Comparison of ENCODE assay signal across 30 cellular contexts in genomic region chr2:12009323-12009905, GRCh38.
DNase-seq lines count a peak whose midpoint lies in the region; ATAC-seq, FAIRE-seq and TF ChIP-seq lines count a peak whose summit lies in the region.
"Had no signal": no experiment of that assay in that cellular context is flagged by ENCODE, and none has a peak within 500 bp of the region (broad histone marks: within the 10 kb centered on the region; RNA-seq: fewer than 3 reads in every experiment).

No MANE protein-coding gene starts in this region.

- no peaks in the 10 kb centered on the region for H3F3A ChIP-seq in OCI-LY1 (ENCODE audit: insufficient read depth, low read length)

- in situ Hi-C loops in GM12878 (cut with MboI) = no loop called here

- peak overlapping the region; percentile 6 for H3K4me3 Mint-ChIP-seq in stimulated activated naive CD8-positive, alpha-beta T cell treated with anti-CD3 and anti-CD28 coated beads, Interleukin-15, Interleukin-2, amounts not matched to agents 100 ng/mL and 50 ng/mL, for 24 hours
- peak overlapping the region in 1 of 2 donors; percentile 16 for H3K4me3 Mint-ChIP-seq in stimulated activated naive B cell treated with anti-CD40 and anti-IgM and Interleukin-4, amounts not matched to agents 10 μg/mL and 1 μg/mL and 100 μg/mL, for 72 hours
- H3K4me3 Mint-ChIP-seq: activated T-helper 1 cell treated with anti-CD3 and anti-CD28 coated beads, Interleukin-12 subunit alpha, Interleukin-12 subunit beta, Interleukin-2, Interleukin-4 antibody, amounts not matched to agents 30 ng/mL and 10 ng/mL and 1 ng/mL, durations not matched to agents 14 hours and 24 hours and 36 hours had no signal

- H2AFZ ChIP-seq in OCI-LY1 (ENCODE audit: low read length) (no peak overlapping the region), GM12878 (ENCODE audit: control insufficient read depth, low read depth, low read length) (no peak overlapping the region), Karpas-422 (ENCODE audit: low read length) (no peak overlapping the region)

- H4K20me1 ChIP-seq in OCI-LY1 (ENCODE audit: insufficient read depth, low read length) (no peaks in the 10 kb centered on the region), GM12878 (ENCODE audit: control insufficient read depth, insufficient read depth) (no peaks in the 10 kb centered on the region), Karpas-422 (ENCODE audit: insufficient read depth, low read depth, low read length) (no peaks in the 10 kb centered on the region)

- SMC1A ChIA-PET in GM12878 (lab: Charles Lee; ENCODE audit: uncharacterized antibody, unreplicated experiment) = interaction anchor here (0.7 to 4.3 kb wide), 18 partner anchors 8 to 256 kb away, joined by 3 to 34 read pairs (median 5); no protein-coding TSS in a partner anchor

- peak overlapping the region; percentile 34 for H3K4me2 ChIP-seq in OCI-LY1 (ENCODE audit: low read length)
- H3K4me2 ChIP-seq in GM12878 (ENCODE audit: control insufficient read depth, insufficient read depth) = peak overlapping the region; percentile 40
- H3K4me2 ChIP-seq in Karpas-422 (ENCODE audit: low read depth, low read length, poor library complexity, severe bottlenecking) = no peak overlapping the region

- TF ChIP-seq CTCF in OCI-LY1 (IDR thresholded peaks at IDR 0.05; ENCODE audit: low read length) (no peak), GM12878 (IDR thresholded peaks at IDR 0.05 in 2 of 3, conservative IDR thresholded peaks at IDR 0.05 in 1 of 3; ENCODE audit: control insufficient read depth in 2 of 3, extremely low read depth in 1 of 3, insufficient read depth in 1 of 3, low read depth in 3 of 3, low read length in 3 of 3) (no peak)

- H3K9me3 ChIP-seq in OCI-LY1 (ENCODE audit: low read length) = no peaks in the 10 kb centered on the region
- no peaks in the 10 kb centered on the region; the same call in 2 of the 3 replicates for H3K9me3 ChIP-seq in GM12878 (replicated peaks; ENCODE audit: control insufficient read depth, insufficient read depth, low read length)
- H3K9me3 ChIP-seq in Karpas-422 (ENCODE audit: low read length) = no peaks in the 10 kb centered on the region
- H3K9me3 ChIP-seq: heart left ventricle, neutrophil, SJCRH30 had no signal

- peaks cover 21% of the 10 kb centered on the region for H3K36me3 ChIP-seq in OCI-LY1 (ENCODE audit: insufficient read depth, low read length)
- no peaks in the 10 kb centered on the region; a peak in 2 of 4 replicates for H3K36me3 ChIP-seq in GM12878 (ENCODE audit: control insufficient read depth in 2 of 2, insufficient read depth in 2 of 2, low read length in 1 of 2)
- no peaks in the 10 kb centered on the region for H3K36me3 ChIP-seq in Karpas-422 (ENCODE audit: insufficient read depth, low read length)
- H3K36me3 ChIP-seq: heart left ventricle, neutrophil, SJCRH30 had no signal

- intact Hi-C loops in GM12878 (cut with micrococcal nuclease; ENCODE audit: unreplicated experiment) = loop anchor here (5.0 kb wide), 1 partner anchor 38 kb away; no protein-coding TSS in a partner anchor

- no peaks in the 10 kb centered on the region for H3K36me3 Mint-ChIP-seq in stimulated activated naive CD8-positive, alpha-beta T cell treated with anti-CD3 and anti-CD28 coated beads, Interleukin-15, Interleukin-2, amounts not matched to agents 100 ng/mL and 50 ng/mL, for 24 hours (ENCODE audit: low read depth)
- H3K36me3 Mint-ChIP-seq in stimulated activated naive B cell treated with anti-CD40 and anti-IgM and Interleukin-4, amounts not matched to agents 10 μg/mL and 1 μg/mL and 100 μg/mL, for 72 hours = no peaks in the 10 kb centered on the region

- H3K27ac ChIP-seq in OCI-LY1 (ENCODE audit: low read depth, low read length, poor library complexity, severe bottlenecking) (peak overlapping the region; percentile 91), GM12878 (ENCODE audit: control insufficient read depth, insufficient read depth) (no peak overlapping the region; the same call in 1 of the 2 replicates), Karpas-422 (ENCODE audit: low read length) (no peak overlapping the region)
- H3K27ac ChIP-seq: heart left ventricle, neutrophil, SJCRH30 had no signal

- no peaks in the 10 kb centered on the region for H3K9me3 Mint-ChIP-seq in stimulated activated naive CD8-positive, alpha-beta T cell treated with anti-CD3 and anti-CD28 coated beads, Interleukin-15, Interleukin-2, amounts not matched to agents 100 ng/mL and 50 ng/mL, for 24 hours
- no peaks in the 10 kb centered on the region for H3K9me3 Mint-ChIP-seq in stimulated activated naive B cell treated with anti-CD40 and anti-IgM and Interleukin-4, amounts not matched to agents 10 μg/mL and 1 μg/mL and 100 μg/mL, for 72 hours
- H3K9me3 Mint-ChIP-seq: activated T-helper 1 cell treated with anti-CD3 and anti-CD28 coated beads, Interleukin-12 subunit alpha, Interleukin-12 subunit beta, Interleukin-2, Interleukin-4 antibody, amounts not matched to agents 30 ng/mL and 10 ng/mL and 1 ng/mL, durations not matched to agents 14 hours and 24 hours and 36 hours had no signal

- peaks cover 43% of the 10 kb centered on the region for H3K4me1 Mint-ChIP-seq in stimulated activated naive CD8-positive, alpha-beta T cell treated with anti-CD3 and anti-CD28 coated beads, Interleukin-15, Interleukin-2, amounts not matched to agents 100 ng/mL and 50 ng/mL, for 24 hours (ENCODE audit: low read depth)
- H3K4me1 Mint-ChIP-seq in stimulated activated naive B cell treated with anti-CD40 and anti-IgM and Interleukin-4, amounts not matched to agents 10 μg/mL and 1 μg/mL and 100 μg/mL, for 72 hours = peaks cover 37 to 81% of the 10 kb centered on the region in 2 donors

- peak overlapping the region; percentile 29 for H3K9ac ChIP-seq in OCI-LY1 (ENCODE audit: low read length)
- H3K9ac ChIP-seq in GM12878 (ENCODE audit: control insufficient read depth, insufficient read depth, low read length) = no peak overlapping the region; the same call in 1 of the 2 replicates
- no peak overlapping the region for H3K9ac ChIP-seq in Karpas-422 (ENCODE audit: low read length)

- WGBS in GM12878 (ENCODE audit: insufficient coverage, insufficient replicate concordance, low lambda C conversion rate, missing lambda C conversion rate) = 100% methylated on average over 3 of the region's 3 CpGs

- TF ChIP-seq RAD21 in GM12878 (IDR thresholded peaks at IDR 0.05; ENCODE audit: insufficient read depth, low read depth, low read length) = no peak

- H3K79me2 ChIP-seq in OCI-LY1 (ENCODE audit: insufficient read depth, low read length) (no peaks in the 10 kb centered on the region), GM12878 (ENCODE audit: control insufficient read depth, insufficient read depth, low read length) (peaks cover 2% of the 10 kb centered on the region), Karpas-422 (ENCODE audit: low read length) (no peaks in the 10 kb centered on the region)

- no peak for DNase-seq in stimulated activated naive CD8-positive, alpha-beta T cell treated with anti-CD3 and anti-CD28 coated beads, Interleukin-15, Interleukin-2, amounts not matched to agents 100 U/mL and 50 U/mL, for 24 hours
- DNase-seq in GM12878 (ENCODE audit: low read depth, low spot score) (no peak), Karpas-422 (no peak), NOMO-1 treated with dmso at 0.1 percent for 144 hours (lab: John Stamatoyannopoulos, UW; ENCODE audit: unreplicated experiment) (no peak)
- DNase-seq in stimulated activated naive B cell treated with anti-CD40 and anti-IgM and Interleukin-4, amounts not matched to agents 10 μg/mL and 1 μg/mL and 100 μg/mL, for 72 hours = no peak
- DNase-seq: activated CD4-positive, alpha-beta T cell treated with anti-CD3 and anti-CD28 coated beads, Interleukin-2, amount 50 U/mL, for 48 hours; activated CD8-positive, alpha-beta memory T cell treated with anti-CD3 and anti-CD28 coated beads, Interleukin-2, amount 50 U/mL, for 4 hours; activated naive CD4-positive, alpha-beta T cell treated with Interleukin-2 at 50 U/mL for 16 hours; amniotic stem cell; foreskin melanocyte; heart left ventricle; NCI-H1092; NCI-H187; NCI-H524 treated with DMSO at 0.1 percent for 48 hours; NK-92 treated with Interleukin-12 subunit alpha and Interleukin-12 subunit beta, amount 100 ng/mL, for 24 hours; RPMI8226; SJCRH30; stimulated activated CD4-positive, alpha-beta T cell treated with anti-CD3 and anti-CD28 coated beads, Interleukin-4, amount 100 ng/mL, for 4 hours; substantia nigra; T-helper 1 cell; trophoblast cell had no signal

- no peak overlapping the region for H3K27ac Mint-ChIP-seq in stimulated activated naive CD8-positive, alpha-beta T cell treated with anti-CD3 and anti-CD28 coated beads, Interleukin-15, Interleukin-2, amounts not matched to agents 100 ng/mL and 50 ng/mL, for 24 hours
- H3K27ac Mint-ChIP-seq in stimulated activated naive B cell treated with anti-CD40 and anti-IgM and Interleukin-4, amounts not matched to agents 10 μg/mL and 1 μg/mL and 100 μg/mL, for 72 hours = peak overlapping the region; percentile 59
- H3K27ac Mint-ChIP-seq: activated T-helper 1 cell treated with anti-CD3 and anti-CD28 coated beads, Interleukin-12 subunit alpha, Interleukin-12 subunit beta, Interleukin-2, Interleukin-4 antibody, amounts not matched to agents 30 ng/mL and 10 ng/mL and 1 ng/mL, durations not matched to agents 14 hours and 24 hours and 36 hours; progenitor cell of endocrine pancreas had no signal

- H3K27me3 Mint-ChIP-seq in stimulated activated naive CD8-positive, alpha-beta T cell treated with anti-CD3 and anti-CD28 coated beads, Interleukin-15, Interleukin-2, amounts not matched to agents 100 ng/mL and 50 ng/mL, for 24 hours = peaks cover 75% of the 10 kb centered on the region
- peaks cover 0 to 4% of the 10 kb centered on the region in 2 donors for H3K27me3 Mint-ChIP-seq in stimulated activated naive B cell treated with anti-CD40 and anti-IgM and Interleukin-4, amounts not matched to agents 10 μg/mL and 1 μg/mL and 100 μg/mL, for 72 hours
- H3K27me3 Mint-ChIP-seq: progenitor cell of endocrine pancreas had no signal

- CTCF ChIA-PET in GM12878 (lab: Yijun Ruan, JAX) = interaction anchor here (0.6 to 1.7 kb wide), 9 partner anchors 9 to 495 kb away, joined by 3 to 8 read pairs (median 5); no protein-coding TSS in a partner anchor

- ATAC-seq in stimulated activated naive CD8-positive, alpha-beta T cell treated with anti-CD3 and anti-CD28 coated beads, Interleukin-15, Interleukin-2, amounts not matched to agents 100 U/mL and 50 U/mL, for 24 hours = no peak
- ATAC-seq in GM12878 (no peak), HG03175 (IDR thresholded peaks at IDR 0.05; ENCODE audit: unreplicated experiment) (no peak)
- ATAC-seq in stimulated activated naive B cell treated with anti-CD40 and anti-IgM and Interleukin-4, amounts not matched to agents 10 μg/mL and 1 μg/mL and 100 μg/mL, for 72 hours (replicated peaks) = no peak
- ATAC-seq: activated CD4-positive, CD25-positive, alpha-beta regulatory T cell treated with anti-CD3 and anti-CD28 coated beads, Interleukin-2, amount 50 U/mL, for 24 hours; heart left ventricle; sciatic nerve had no signal

- H3K9me2 ChIP-seq in OCI-LY1 (ENCODE audit: low read depth, low read length) (no peaks in the 10 kb centered on the region), Karpas-422 (replicated peaks; ENCODE audit: insufficient read depth, low read length) (no peaks in the 10 kb centered on the region)

- POLR2A ChIA-PET in GM12878 (lab: Charles Lee) = interaction anchor here (0.7 to 2.4 kb wide), 5 partner anchors 10 to 137 kb away, joined by 3 to 11 read pairs (median 3); no protein-coding TSS in a partner anchor

- no TSS peak for BruUV-seq in GM12878 (replicated peaks; lab: Mats Ljungman, UMichigan)

- FAIRE-seq in GM12878 (lab: Jason Lieb, UNC) = no peak
- FAIRE-seq: keratinocyte had no signal

- TF ChIP-seq POLR2A in GM12878 (IDR thresholded peaks at IDR 0.05; ENCODE audit: low read depth, low read length) = no peak

- RAD21 ChIA-PET in GM12878 (lab: Charles Lee; ENCODE audit: unreplicated experiment) = interaction anchor here (1.0 to 2.8 kb wide), 16 partner anchors 11 to 707 kb away, joined by 3 to 18 read pairs (median 6); partner anchors contain the start of gene TRIB2

- H3K4me1 ChIP-seq in OCI-LY1 (ENCODE audit: insufficient read depth, low read length, severe bottlenecking) = peaks cover 75% of the 10 kb centered on the region
- H3K4me1 ChIP-seq in GM12878 (ENCODE audit: control insufficient read depth, insufficient read depth, low read length) = peaks cover 71% of the 10 kb centered on the region
- H3K4me1 ChIP-seq in Karpas-422 (ENCODE audit: low read length) = peaks cover 67% of the 10 kb centered on the region

- no peak for TF ChIP-seq EP300 in GM12878 (IDR thresholded peaks at IDR 0.05; ENCODE audit: borderline replicate concordance in 1 of 2, control insufficient read depth in 1 of 2, low read depth in 2 of 2, low read length in 2 of 2)

- peak overlapping the region; percentile 16 for H3K4me3 ChIP-seq in OCI-LY1 (ENCODE audit: low read depth, low read length, poor library complexity, severe bottlenecking)
- no peak overlapping the region for H3K4me3 ChIP-seq in GM12878
- no peak overlapping the region for H3K4me3 ChIP-seq in Karpas-422 (ENCODE audit: low read length)
- H3K4me3 ChIP-seq: heart left ventricle, SJCRH30 had no signal

- H3K27me3 ChIP-seq in OCI-LY1 (ENCODE audit: insufficient read depth, low read length) = no peaks in the 10 kb centered on the region
- H3K27me3 ChIP-seq in GM12878 (replicated peaks in 1 of 2; ENCODE audit: control insufficient read depth in 2 of 2, insufficient read depth in 2 of 2, low read length in 1 of 2) = no peaks in the 10 kb centered on the region
- no peaks in the 10 kb centered on the region for H3K27me3 ChIP-seq in Karpas-422 (ENCODE audit: low read length)
- H3K27me3 ChIP-seq: heart left ventricle, neutrophil, SJCRH30 had no signal
